Comparison of ENCODE assay signal across 9 cellular contexts in the genomic region with DNA sequence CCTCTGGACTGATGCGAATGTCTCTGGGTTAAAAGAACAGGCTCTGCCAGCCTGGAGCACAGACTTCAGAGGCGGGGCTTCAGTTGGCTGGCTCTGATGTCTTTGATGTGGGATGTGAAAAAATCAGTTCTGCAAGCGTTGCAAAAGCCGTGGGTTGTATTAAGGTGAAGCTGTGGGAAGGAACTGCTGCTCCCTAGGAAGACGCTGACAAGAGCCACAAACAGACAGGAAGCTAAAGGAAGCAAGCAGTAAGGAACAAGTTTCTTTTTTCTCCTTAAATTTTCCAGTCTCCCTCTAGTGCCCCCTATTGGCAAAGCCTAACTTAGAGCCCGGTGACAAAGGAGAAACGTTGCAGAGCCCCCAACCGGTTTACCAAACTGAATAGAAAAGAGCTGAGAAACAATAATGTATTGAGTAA.
DNase-seq lines count a peak whose midpoint lies in the region; ATAC-seq, FAIRE-seq and TF ChIP-seq lines count a peak whose summit lies in the region.
"Had no signal": no experiment of that assay in that cellular context is flagged by ENCODE, and none has a peak within 500 bp of the region (broad histone marks: within the 10 kb centered on the region; RNA-seq: fewer than 3 reads in every experiment).

No MANE protein-coding gene starts in this region.

- H3K4me3 ChIP-seq in HAP-1 (no peak overlapping the region), SJCRH30 (peak overlapping the region; percentile 14; the same call in 1 of the 2 replicates), small intestine (ENCODE audit: low read depth in 1 of 2, low read length in 2 of 2) (no peak overlapping the region)

- H3K9me3 Mint-ChIP-seq in glutamatergic neuron (ENCODE audit: unreplicated experiment): no peaks in the 10 kb centered on the region

- no peaks in the 10 kb centered on the region for H3K4me1 Mint-ChIP-seq in glutamatergic neuron (ENCODE audit: low read depth, unreplicated experiment)

- H3K27ac Mint-ChIP-seq in glutamatergic neuron (ENCODE audit: unreplicated experiment): no peak overlapping the region

- H3K36me3 Mint-ChIP-seq in glutamatergic neuron (ENCODE audit: unreplicated experiment): no peaks in the 10 kb centered on the region

- ATAC-seq in GM18511 (IDR thresholded peaks at IDR 0.05; ENCODE audit: unreplicated experiment): no peak
- ATAC-seq in GM19463 (IDR thresholded peaks at IDR 0.05; ENCODE audit: unreplicated experiment): no peak
- ATAC-seq in GM18505 (IDR thresholded peaks at IDR 0.05; ENCODE audit: unreplicated experiment): no peak

- DNase-seq in HAP-1 (ENCODE audit: low spot score in 2 of 2): peak; percentile 41 to 61
- DNase-seq in SJCRH30: peak; percentile 13 to 59
- DNase-seq in glutamatergic neuron: peak; percentile 36
- DNase-seq in small intestine: peak; percentile 13
- DNase-seq in stimulated activated CD4-positive, alpha-beta T cell treated with anti-CD3 and anti-CD28 coated beads, Interleukin-4, amount 100 ng/mL, for 1 hour: no peak

- H3K4me1 ChIP-seq in HAP-1: no peaks in the 10 kb centered on the region
- H3K4me1 ChIP-seq in SJCRH30: no peaks in the 10 kb centered on the region
- H3K4me1 ChIP-seq in small intestine (ENCODE audit: control insufficient read depth in 2 of 2, insufficient read depth in 1 of 2, low read depth in 1 of 2, low read length in 1 of 2): no peaks in the 10 kb centered on the region

- TF ChIP-seq POLR2A in GM18505 (IDR thresholded peaks at IDR 0.05; ENCODE audit: borderline replicate concordance, extremely low read depth, insufficient read depth, insufficient read length): no peak

- H3K9me3 ChIP-seq in HAP-1 (no peaks in the 10 kb centered on the region), SJCRH30 (replicated peaks) (no peaks in the 10 kb centered on the region), small intestine (ENCODE audit: control insufficient read depth, low read depth) (no peaks in the 10 kb centered on the region)

- no peak for FAIRE-seq in small intestine (lab: Jason Lieb, UNC)
- FAIRE-seq: endometrium had no signal

- no peaks in the 10 kb centered on the region for H3K27me3 Mint-ChIP-seq in glutamatergic neuron (ENCODE audit: unreplicated experiment)

- in situ Hi-C loops in HAP-1 (cut with MboI; ENCODE audit: low sequenced_read_pairs): no loop called here

- TF ChIP-seq CTCF in glutamatergic neuron (IDR thresholded peaks at IDR 0.05; ENCODE audit: partially characterized antibody, unreplicated experiment): peak; percentile 73

- no peak overlapping the region for H3K4me3 Mint-ChIP-seq in glutamatergic neuron (ENCODE audit: unreplicated experiment)

- H3K27me3 ChIP-seq in HAP-1 (ENCODE audit: low read depth): peaks cover 3% of the 10 kb centered on the region; the same call in 1 of the 2 replicates
- H3K27me3 ChIP-seq in SJCRH30: no peaks in the 10 kb centered on the region
- H3K27me3 ChIP-seq in small intestine (ENCODE audit: control insufficient read depth in 2 of 2, insufficient read depth in 2 of 2, low read length in 2 of 2): no peaks in the 10 kb centered on the region

- no peak overlapping the region for H3K27ac ChIP-seq in SJCRH30
- H3K27ac ChIP-seq in small intestine (ENCODE audit: low read depth in 1 of 2, low read length in 1 of 2): no peak overlapping the region

- H3K36me3 ChIP-seq in HAP-1 (replicated peaks): no peaks in the 10 kb centered on the region
- no peaks in the 10 kb centered on the region for H3K36me3 ChIP-seq in SJCRH30
- H3K36me3 ChIP-seq in small intestine (ENCODE audit: control insufficient read depth in 2 of 2, insufficient read depth in 2 of 2, low read length in 2 of 2): no peaks in the 10 kb centered on the region

- 9 to 11% (median 11%) methylated on average over 8 of the region's 8 CpGs for WGBS in small intestine, 3 donors
